ENCODE assay signal across 8 cellular contexts in the genomic region with DNA sequence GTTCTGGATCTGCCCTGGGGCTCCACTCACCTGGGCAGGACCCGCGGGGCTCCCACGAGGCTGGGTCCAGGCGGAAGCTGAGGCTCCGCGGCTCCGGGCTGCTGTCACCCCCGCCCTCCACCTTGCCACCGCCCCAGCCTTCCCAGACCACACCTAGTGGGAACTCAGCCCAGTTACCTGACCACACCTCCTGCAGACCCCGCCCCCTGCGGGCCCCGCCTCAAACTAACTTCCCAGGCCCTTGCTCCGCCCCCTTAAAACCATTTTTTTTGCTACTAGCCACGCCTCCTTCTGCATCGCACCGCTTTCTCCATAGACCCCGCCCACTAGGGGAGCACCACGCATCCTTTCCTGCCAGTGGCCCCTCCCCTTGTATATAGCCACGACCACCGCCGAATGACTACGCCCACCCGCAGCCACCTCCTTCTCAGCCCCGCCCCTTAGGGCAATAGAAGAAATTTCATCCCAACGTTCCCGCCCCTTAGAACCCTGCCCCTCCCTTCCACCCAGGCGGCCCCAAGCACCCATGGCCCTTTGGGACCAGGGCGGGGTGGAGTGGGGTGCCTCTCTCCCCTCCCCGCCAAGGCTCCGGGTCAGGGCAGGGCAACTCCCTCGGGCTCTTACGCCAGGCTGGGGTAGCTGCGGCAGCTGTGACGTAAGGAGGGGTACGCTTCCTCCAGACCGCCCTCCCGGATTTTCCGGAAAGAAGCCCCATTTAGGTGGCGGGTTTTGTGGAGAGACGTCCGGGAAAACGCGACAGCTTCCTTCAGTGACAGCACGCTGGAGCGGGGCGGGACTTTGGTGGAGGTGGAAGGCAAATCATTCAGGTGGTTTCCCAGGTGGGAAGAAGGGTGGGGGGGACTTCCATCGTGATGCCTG. TPM values are rescaled to one million over a fixed set of nuclear protein-coding genes. Genes with fewer than 3 reads are reported as not detected.
DNase-seq lines count a peak whose midpoint lies in the region; ATAC-seq and TF ChIP-seq lines count a peak whose summit lies in the region.

A gene (minus strand): TSS at position 79 of the 879 bp plus-strand sequence. CDS start 3,687 bp downstream, outside the sequence.

- peak within 1 kb of the TSS; percentile 99 for H3K4me2 ChIP-seq in GM23338

- no peak within 1 kb of the TSS for H2AFZ ChIP-seq in GM23338

- peaks cover 22% of the 10 kb centered on the region for H3K79me2 ChIP-seq in GM23338 (replicated peaks; ENCODE audit: insufficient read depth)

- H3K36me3 Mint-ChIP-seq in GM23338 (ENCODE audit: low read depth), result peaks cover 19% of the 10 kb centered on the region
- H3K36me3 Mint-ChIP-seq in activated naive CD8-positive, alpha-beta T cell treated with anti-CD3 and anti-CD28 coated beads, Interleukin-2, amount 10 ng/mL, durations not matched to agents 7 days and 5 days, result peaks cover 3% of the 10 kb centered on the region

- H3K27me3 ChIP-seq in GM23338 (ENCODE audit: insufficient read depth) (no peaks in the 10 kb centered on the region), iPS-18a (ENCODE audit: control insufficient read depth, insufficient read depth, low read length) (peaks cover 14% of the 10 kb centered on the region), MG63 (no peaks in the 10 kb centered on the region)

- peaks cover 6% of the 10 kb centered on the region; the same call in 1 of the 2 replicates for H3F3A ChIP-seq in GM23338 (replicated peaks; ENCODE audit: low read depth)

- peaks cover 15% of the 10 kb centered on the region; the same call in 2 of the 3 replicates for H3K4me1 Mint-ChIP-seq in GM23338
- peaks cover 42% of the 10 kb centered on the region for H3K4me1 Mint-ChIP-seq in activated naive CD8-positive, alpha-beta T cell treated with anti-CD3 and anti-CD28 coated beads, Interleukin-2, amount 10 ng/mL, durations not matched to agents 7 days and 5 days

- H3K27ac ChIP-seq in GM23338 (ENCODE audit: low read depth) (peak within 1 kb of the TSS; percentile 94), iPS-18a (ENCODE audit: low read length) (peak within 1 kb of the TSS; percentile 28)

- peak; percentile 27 for DNase-seq in ELR (ENCODE audit: low read depth)
- peak; percentile 99 for DNase-seq in GM23338 (ENCODE audit: low spot score)
- DNase-seq in LoVo (ENCODE audit: low spot score), result peak; percentile 95
- peak; percentile 90 for DNase-seq in T follicular helper cell (ENCODE audit: low read depth)
- DNase-seq in activated naive CD8-positive, alpha-beta T cell treated with anti-CD3 and anti-CD28 coated beads, Interleukin-2, amount 10 ng/mL, durations not matched to agents 7 days and 5 days, result peak; percentile 95
- DNase-seq in stimulated activated CD4-positive, alpha-beta T cell treated with anti-CD3 and anti-CD28 coated beads, Interleukin-15, amount 100 ng/mL, for 24 hours, result peak; percentile 95
- no peak for DNase-seq in MG63

- peak within 1 kb of the TSS; percentile 91 for H3K4me3 ChIP-seq in GM23338
- peak within 1 kb of the TSS; percentile 82 for H3K4me3 ChIP-seq in iPS-18a (ENCODE audit: low read length)
- no peak within 1 kb of the TSS for H3K4me3 ChIP-seq in MG63

- H3K36me3 ChIP-seq in GM23338 (ENCODE audit: insufficient read depth) (no peaks in the 10 kb centered on the region), iPS-18a (ENCODE audit: control insufficient read depth, low read depth, low read length) (no peaks in the 10 kb centered on the region), MG63 (no peaks in the 10 kb centered on the region)

- TF ChIP-seq CTCF in GM23338 (conservative IDR thresholded peaks at IDR 0.05; ENCODE audit: low read depth in 2 of 2), result no peak

- H3K4me3 Mint-ChIP-seq in GM23338, result peak within 1 kb of the TSS; percentile 80
- H3K4me3 Mint-ChIP-seq in activated naive CD8-positive, alpha-beta T cell treated with anti-CD3 and anti-CD28 coated beads, Interleukin-2, amount 10 ng/mL, durations not matched to agents 7 days and 5 days, result peak within 1 kb of the TSS; percentile 92

- peaks cover 4% of the 10 kb centered on the region; the same call in 1 of the 2 replicates for H4K20me1 ChIP-seq in GM23338 (replicated peaks; ENCODE audit: insufficient read depth)

- H3K9me3 Mint-ChIP-seq in GM23338, result peaks cover 21% of the 10 kb centered on the region
- no peaks in the 10 kb centered on the region for H3K9me3 Mint-ChIP-seq in activated naive CD8-positive, alpha-beta T cell treated with anti-CD3 and anti-CD28 coated beads, Interleukin-2, amount 10 ng/mL, durations not matched to agents 7 days and 5 days

- H3K9me3 ChIP-seq in iPS-18a (ENCODE audit: control insufficient read depth, low read depth, low read length), result no peaks in the 10 kb centered on the region
- no peaks in the 10 kb centered on the region for H3K9me3 ChIP-seq in MG63

- H3K9ac ChIP-seq in iPS-18a (ENCODE audit: low read length), result peak within 1 kb of the TSS; percentile 50

- POLR2A ChIA-PET in activated naive CD8-positive, alpha-beta T cell treated with anti-CD3 and anti-CD28 coated beads, Interleukin-2, amount 10 ng/mL, durations not matched to agents 7 days and 5 days (lab: Charles Lee), result interaction anchor here (0.5 to 3.3 kb wide), 7 partner anchors 30 to 250 kb away, joined by 3 to 13 read pairs (median 4); a partner anchor contains a TSS

- peak; percentile 82 for ATAC-seq in GM23338
- ATAC-seq in activated naive CD8-positive, alpha-beta T cell treated with anti-CD3 and anti-CD28 coated beads, Interleukin-2, amount 10 ng/mL, durations not matched to agents 7 days and 5 days (ENCODE audit: low read depth), result peak; percentile 73

- H3K27me3 Mint-ChIP-seq in GM23338 (ENCODE audit: insufficient read depth, low read depth, poor library complexity), result peaks cover 10% of the 10 kb centered on the region
- H3K27me3 Mint-ChIP-seq in activated naive CD8-positive, alpha-beta T cell treated with anti-CD3 and anti-CD28 coated beads, Interleukin-2, amount 10 ng/mL, durations not matched to agents 7 days and 5 days, result no peaks in the 10 kb centered on the region

- H3K27ac Mint-ChIP-seq in GM23338, result peak within 1 kb of the TSS; percentile 93
- peak within 1 kb of the TSS; percentile 93 for H3K27ac Mint-ChIP-seq in activated naive CD8-positive, alpha-beta T cell treated with anti-CD3 and anti-CD28 coated beads, Interleukin-2, amount 10 ng/mL, durations not matched to agents 7 days and 5 days

- no peaks in the 10 kb centered on the region for H3K9me2 ChIP-seq in GM23338 (ENCODE audit: insufficient read depth)

- H3K4me1 ChIP-seq in GM23338 (ENCODE audit: insufficient read depth), result peaks cover 7% of the 10 kb centered on the region; the same call in 1 of the 2 replicates
- peaks cover 15% of the 10 kb centered on the region for H3K4me1 ChIP-seq in iPS-18a (ENCODE audit: control insufficient read depth, low read depth, low read length)

TF ChIP-seq in GM23338, 12 proteins besides CTCF, POLR2A, EP300 and RAD21:
- TF ChIP-seq POLR2AphosphoS5 (IDR thresholded peaks at IDR 0.05; ENCODE audit: low read depth) (peak; percentile 17), CREB1 (CRISPR knock-in tag; IDR thresholded peaks at IDR 0.05; ENCODE audit: low read depth) (peak; percentile 84), NANOG (IDR thresholded peaks at IDR 0.05; ENCODE audit: borderline replicate concordance) (no peak), EZH2 (IDR thresholded peaks at IDR 0.05; ENCODE audit: low read depth, unreplicated experiment) (no peak), ZNF114 (CRISPR knock-in tag; IDR thresholded peaks at IDR 0.05) (no peak), STAT1 (IDR thresholded peaks at IDR 0.05; ENCODE audit: unreplicated experiment) (peak; percentile 70)

RNA-seq across cellular contexts. Expression of the gene that starts here (rescaled TPM):
- 25.6 and 38.4 TPM in 2 replicates for total RNA-seq in GM23338 (2014; rRNA removed; shearing (Covaris generic))
- 20.7 and 24.6 TPM in 2 replicates for polyA plus RNA-seq in GM23338 (2016; fragmentation: Nextera tagmentation; extraction: Ambion mirVana)
- 10 to 100 TPM; 35.5 to 35.7 TPM for total RNA-seq in activated naive CD8-positive, alpha-beta T cell treated with anti-CD3 and anti-CD28 coated beads, Interleukin-2, amount 10 ng/mL, durations not matched to agents 7 days and 5 days
- not detected in 2 replicates for total RNA-seq in MG63 (2014; rRNA removed; shearing (Covaris generic); ENCODE audit: low replicate concordance)

Comparison
In these comparisons a context has a peak if more than half of its experiments do, and no peak if none do; other contexts are left out.
1. RNA of the gene that starts here (total RNA-seq): 25.6 to 38.4 TPM in GM23338 and 35.5 to 35.7 TPM in activated naive CD8-positive, alpha-beta T cell treated with anti-CD3 and anti-CD28 coated beads, Interleukin-2, amount 10 ng/mL, durations not matched to agents 7 days and 5 days; not detected in MG63; every median in the first group is over 10 times any median in the second.